8 cellular contexts compared by ENCODE assay signal in genomic region chr20:58651548-58651822, GRCh38. TPM values are rescaled to one million over a fixed set of nuclear protein-coding genes. Genes with fewer than 3 reads are reported as not detected.
DNase-seq lines count a peak whose midpoint lies in the region; ATAC-seq, FAIRE-seq and TF ChIP-seq lines count a peak whose summit lies in the region.

No MANE protein-coding gene starts in this region.

- no peak for FAIRE-seq in urothelium cell line (lab: Jason Lieb, UNC)

- H3K36me3 Mint-ChIP-seq in endodermal cell (ENCODE audit: low read depth) (no peaks in the 10 kb centered on the region), neural crest cell (ENCODE audit: low read depth) (no peaks in the 10 kb centered on the region)

- H3K27me3 ChIP-seq in NT2/D1 (ENCODE audit: insufficient read depth, insufficient read length) (peaks cover 6% of the 10 kb centered on the region), endodermal cell (ENCODE audit: control insufficient read depth, insufficient read depth, low read length, poor library complexity, severe bottlenecking) (no peaks in the 10 kb centered on the region)

- H3K27ac Mint-ChIP-seq in endodermal cell, result peak overlapping the region; percentile 99
- peak overlapping the region; percentile 99 for H3K27ac Mint-ChIP-seq in neural crest cell (ENCODE audit: unreplicated experiment)

- peaks cover 8% of the 10 kb centered on the region for H3K4me1 ChIP-seq in NT2/D1 (ENCODE audit: insufficient read depth, insufficient read length)
- H3K4me1 ChIP-seq in endodermal cell (ENCODE audit: control insufficient read depth, insufficient read depth, low read length), result peaks cover 10% of the 10 kb centered on the region

- H3K9me3 Mint-ChIP-seq in endodermal cell, result no peaks in the 10 kb centered on the region
- H3K9me3 Mint-ChIP-seq in neural crest cell, result no peaks in the 10 kb centered on the region

- H3K9ac ChIP-seq in NT2/D1 (ENCODE audit: insufficient read length, low read depth) (peak overlapping the region; percentile 94), endodermal cell (ENCODE audit: extremely low read depth, low read length, poor library complexity, severe bottlenecking) (peak overlapping the region; percentile 82)

- H3K4me3 ChIP-seq in GM12875 (ENCODE audit: low read depth, low read length) (peak overlapping the region; percentile 70), NT2/D1 (ENCODE audit: insufficient read length, low read depth) (peak overlapping the region; percentile 97), endodermal cell (ENCODE audit: low read length) (peak overlapping the region; percentile 97)

- TF ChIP-seq CTCF in GM12875 (IDR thresholded peaks at IDR 0.05; ENCODE audit: borderline replicate concordance, insufficient read depth, low read depth, low read length), result no peak
- TF ChIP-seq CTCF in endodermal cell (conservative IDR thresholded peaks at IDR 0.05), result no peak
- TF ChIP-seq CTCF in neural crest cell (conservative IDR thresholded peaks at IDR 0.05), result no peak

- H3K4me1 Mint-ChIP-seq in endodermal cell, result peaks cover 41% of the 10 kb centered on the region
- peaks cover 38% of the 10 kb centered on the region for H3K4me1 Mint-ChIP-seq in neural crest cell

- H3K9me3 ChIP-seq in NT2/D1 (ENCODE audit: insufficient read depth, low read length) (no peaks in the 10 kb centered on the region), endodermal cell (ENCODE audit: control insufficient read depth, low read length) (no peaks in the 10 kb centered on the region)

- no peak for ATAC-seq in HG03571 (IDR thresholded peaks at IDR 0.05; ENCODE audit: unreplicated experiment)

- 10 to 23% methylated on average over 4 to 11 of the region's 11 CpGs for WGBS in endodermal cell (ENCODE audit: insufficient coverage in 1 of 2, insufficient read length in 1 of 2), 2 experiments

- DNase-seq in NT2/D1 (ENCODE audit: low read depth, low spot score) (no peak), endodermal cell (no peak), neural crest cell (ENCODE audit: low read depth, low spot score) (no peak), SIG-M5 (lab: John Stamatoyannopoulos, UW) (no peak), DMS79 (lab: John Stamatoyannopoulos, UW) (no peak), urothelium cell line (ENCODE audit: low spot score) (no peak)

- H3K4me3 Mint-ChIP-seq in endodermal cell, result peak overlapping the region; percentile 98
- peak overlapping the region; percentile 98 for H3K4me3 Mint-ChIP-seq in neural crest cell

- H3K36me3 ChIP-seq in NT2/D1 (ENCODE audit: insufficient read depth, insufficient read length, low read length) (peaks cover 9% of the 10 kb centered on the region), endodermal cell (ENCODE audit: control insufficient read depth, insufficient read depth, low read length) (no peaks in the 10 kb centered on the region)

- peak overlapping the region; percentile 83 for H3K27ac ChIP-seq in endodermal cell (ENCODE audit: low read depth, low read length)

- H3K27me3 Mint-ChIP-seq in endodermal cell (ENCODE audit: insufficient read depth), result peaks cover 14% of the 10 kb centered on the region
- H3K27me3 Mint-ChIP-seq in neural crest cell (ENCODE audit: low read depth), result no peaks in the 10 kb centered on the region

RNA-seq across cellular contexts. Expression of gene STX16, which starts 0.4 kb away (rescaled TPM):
- total RNA-seq in endodermal cell (100 to 1,000 TPM in 1 of 2 donors, 10 to 100 TPM in 1; 91.6 to 114 TPM), neural crest cell (57.3 and 58.7 TPM in 2 replicates)
- 60.9 TPM for polyA plus RNA-seq in endodermal cell (2013, experiment 1 of 2)
- polyA plus RNA-seq in endodermal cell (2013, experiment 2 of 2), result 62.3 TPM

RNA-seq across cellular contexts. Expression of gene NPEPL1, which starts 41.1 kb away (rescaled TPM):
- total RNA-seq in endodermal cell (10 to 100 TPM; 52.9 to 72.8 TPM), neural crest cell (32.0 and 34.0 TPM in 2 replicates)
- polyA plus RNA-seq in endodermal cell (2013, experiment 1 of 2), result 24.1 TPM
- polyA plus RNA-seq in endodermal cell (2013, experiment 2 of 2), result 22.4 TPM
